In genomic region chr2:227655454-227655853, GRCh38 we compare ENCODE assay signal across 10 cellular contexts. TPM values are rescaled to one million over a fixed set of nuclear protein-coding genes. Genes with fewer than 3 reads are reported as not detected.
DNase-seq lines count a peak whose midpoint lies in the region; ATAC-seq and TF ChIP-seq lines count a peak whose summit lies in the region.
"Had no signal": no experiment of that assay in that cellular context is flagged by ENCODE, and none has a peak within 500 bp of the region (broad histone marks: within the 10 kb centered on the region; RNA-seq: fewer than 3 reads in every experiment).

No MANE protein-coding gene starts in this region.

- peak; percentile 67 for ATAC-seq in omental fat pad (ENCODE audit: low FRiP score)
- no peak for ATAC-seq in HG03175 (IDR thresholded peaks at IDR 0.05; ENCODE audit: unreplicated experiment)

- intact Hi-C loops in sigmoid colon (cut with DNase I): loop anchor here (10.0 kb wide), 1 partner anchor 181 kb away; the partner anchor contains the start of gene AGFG1

- TF ChIP-seq EP300 in sigmoid colon (IDR thresholded peaks at IDR 0.05): no peak

- peak overlapping the region in 1 of 4 donors; percentile 30 for H3K27ac ChIP-seq in sigmoid colon

- no peak for TF ChIP-seq POLR2A in sigmoid colon (IDR thresholded peaks at IDR 0.05)

- H3K4me1 ChIP-seq in sigmoid colon: no peaks in the 10 kb centered on the region

- WGBS in sigmoid colon, 2 donors: 30 to 33% methylated on average over 1 of the region's 1 CpG

- peak; percentile 94 for DNase-seq in ELR (ENCODE audit: low read depth)
- peak; percentile 19 for DNase-seq in LoVo (ENCODE audit: low spot score)
- peak; percentile 91 to 96 for DNase-seq in cardiac fibroblast (ENCODE audit: low read depth in 2 of 2)
- DNase-seq in omental fat pad (ENCODE audit: low spot score): no peak
- DNase-seq in NCI-H187 treated with DMSO at 0.1 percent for 48 hours (lab: John Stamatoyannopoulos, UW): no peak
- no peak for DNase-seq in sigmoid colon
- DNase-seq in NCI-H2196 (lab: John Stamatoyannopoulos, UW; ENCODE audit: unreplicated experiment): no peak
- DNase-seq: activated T-cell treated with anti-CD3 and anti-CD28 coated beads, Interleukin-2, amount 50 U/mL, for 4 hours; RPMI8226 had no signal

- H3K27me3 ChIP-seq in sigmoid colon: no peaks in the 10 kb centered on the region

- no peak for TF ChIP-seq CTCF in cardiac fibroblast (IDR thresholded peaks at IDR 0.05; ENCODE audit: low read depth, low read length)
- no peak for TF ChIP-seq CTCF in omental fat pad (IDR thresholded peaks at IDR 0.05)
- no peak for TF ChIP-seq CTCF in sigmoid colon (IDR thresholded peaks at IDR 0.05)

- no peaks in the 10 kb centered on the region for H3K9me3 ChIP-seq in sigmoid colon

- no peaks in the 10 kb centered on the region for H3K36me3 ChIP-seq in sigmoid colon

- H3K4me3 ChIP-seq in cardiac fibroblast (replicated peaks in 1 of 2; ENCODE audit: low read depth in 2 of 2, low read length in 2 of 2): no peak overlapping the region
- H3K4me3 ChIP-seq in sigmoid colon: no peak overlapping the region

RNA-seq across cellular contexts. Expression of gene SCYGR5, which starts 11.2 kb away (rescaled TPM):
- total RNA-seq in omental fat pad: not detected
- not detected for total RNA-seq in sigmoid colon
- polyA plus RNA-seq in sigmoid colon: not detected
- total RNA-seq: activated T-cell treated with anti-CD3 and anti-CD28 coated beads, Interleukin-2, amount 50 U/mL, for 4 hours had no signal

RNA-seq across cellular contexts. Expression of gene SCYGR4, which starts 38.2 kb away (rescaled TPM):
- total RNA-seq in omental fat pad: under 1 TPM in 1 of 4 donors, not detected in 3; 0.84 TPM
- total RNA-seq in sigmoid colon: not detected
- not detected for polyA plus RNA-seq in sigmoid colon
- total RNA-seq: activated T-cell treated with anti-CD3 and anti-CD28 coated beads, Interleukin-2, amount 50 U/mL, for 4 hours had no signal

RNA-seq across cellular contexts. Expression of gene SCYGR3, which starts 40.8 kb away (rescaled TPM):
- total RNA-seq in omental fat pad: not detected
- total RNA-seq in sigmoid colon: not detected
- not detected for polyA plus RNA-seq in sigmoid colon
- total RNA-seq: activated T-cell treated with anti-CD3 and anti-CD28 coated beads, Interleukin-2, amount 50 U/mL, for 4 hours had no signal

RNA-seq across cellular contexts. Expression of gene SCYGR2, which starts 56.8 kb away (rescaled TPM):
- total RNA-seq in omental fat pad: not detected
- not detected for total RNA-seq in sigmoid colon
- not detected for polyA plus RNA-seq in sigmoid colon
- total RNA-seq: activated T-cell treated with anti-CD3 and anti-CD28 coated beads, Interleukin-2, amount 50 U/mL, for 4 hours had no signal

Comparison
In these comparisons a context has a peak if more than half of its experiments do, and no peak if none do; other contexts are left out.
1. DNase-seq: peak in ELR (single experiment), LoVo (single experiment) and cardiac fibroblast (2 of 2); none in omental fat pad (single experiment), NCI-H187 treated with DMSO at 0.1 percent for 48 hours (single experiment), sigmoid colon (single experiment) and NCI-H2196 (single experiment).